10 cellular contexts compared by ENCODE assay signal in the genomic region with DNA sequence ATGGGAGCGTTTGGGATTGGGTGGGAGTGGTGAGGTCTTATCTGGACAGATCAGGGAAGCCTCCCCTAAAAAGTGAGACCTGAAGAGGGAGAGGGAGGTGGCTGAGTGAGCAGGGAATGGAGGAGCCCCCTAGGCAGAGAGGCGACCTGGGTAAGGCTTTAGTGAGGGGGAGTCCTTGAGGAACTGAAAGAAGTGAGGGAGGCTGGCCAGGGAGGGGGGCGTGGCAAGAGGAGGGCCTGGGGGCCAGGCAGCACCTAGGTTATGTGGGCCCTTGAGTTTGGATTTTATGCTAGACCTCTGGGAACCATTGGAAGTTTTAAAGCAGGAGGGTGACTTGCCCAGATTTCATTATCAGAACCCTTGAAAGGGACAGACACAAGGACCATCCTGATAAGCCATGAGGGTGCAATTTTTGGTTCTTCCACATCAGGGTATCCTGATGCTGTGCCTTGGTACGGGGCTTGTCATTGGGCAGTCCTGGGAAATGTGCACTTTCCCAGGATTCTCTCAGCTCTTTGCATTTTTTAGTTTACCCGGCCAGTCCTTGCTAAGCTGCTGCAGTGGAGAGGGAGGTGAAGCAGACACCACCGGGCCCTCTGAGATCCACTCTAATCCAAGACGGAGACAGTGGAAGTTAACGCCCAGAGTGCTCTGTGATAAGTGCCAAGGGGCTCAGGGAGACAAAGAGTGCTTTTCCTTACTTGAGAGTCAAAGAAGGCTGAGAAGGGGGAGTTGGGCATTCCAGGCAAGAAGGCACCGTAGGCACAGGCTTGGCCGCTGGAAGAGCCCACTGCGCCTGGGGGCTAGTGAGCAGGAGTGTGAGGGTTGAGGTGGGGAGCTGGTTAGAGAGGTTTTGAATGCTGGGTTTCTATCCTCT. TPM values are rescaled to one million over a fixed set of nuclear protein-coding genes. Genes with fewer than 3 reads are reported as not detected.
A peak's percentile ranks its signal among the peaks of the same experiment; 100 is the strongest.
DNase-seq lines count a peak whose midpoint lies in the region; ATAC-seq and TF ChIP-seq lines count a peak whose summit lies in the region.
"Had no signal": no experiment of that assay in that cellular context is flagged by ENCODE, and none has a peak within 500 bp of the region (broad histone marks: within the 10 kb centered on the region; RNA-seq: fewer than 3 reads in every experiment).

No MANE protein-coding gene starts in this region.

- H3K9me3 ChIP-seq in colonic mucosa = no peaks in the 10 kb centered on the region
- H3K9me3 ChIP-seq in muscle layer of duodenum (ENCODE audit: control insufficient read depth in 1 of 2, low read length in 2 of 2) = no peaks in the 10 kb centered on the region
- H3K9me3 ChIP-seq in transverse colon = no peaks in the 10 kb centered on the region

- in situ Hi-C loops in transverse colon (cut with MboI; ENCODE audit: low pct_ligation_motif_present in 1 of 4, low pct_unique_long_range_greater_than_20kb in 1 of 4, low sequenced_read_pairs in 3 of 4) = no loop called here

- TF ChIP-seq POLR2A in transverse colon (IDR thresholded peaks at IDR 0.05) = no peak

- 70 to 100% methylated on average over 1 to 11 of the region's 11 CpGs for WGBS in transverse colon (ENCODE audit: low coverage in 1 of 2), 2 donors

- no peak for TF ChIP-seq CTCF in colonic mucosa (IDR thresholded peaks at IDR 0.05)
- TF ChIP-seq CTCF in transverse colon (IDR thresholded peaks at IDR 0.05) = no peak

- H3K4me3 ChIP-seq in colonic mucosa (no peak overlapping the region), muscle layer of duodenum (ENCODE audit: low read depth in 1 of 2, low read length in 2 of 2) (peak overlapping the region in 1 of 2 donors; percentile 37), transverse colon (no peak overlapping the region)

- H3K4me1 ChIP-seq in colonic mucosa (peaks cover 50% of the 10 kb centered on the region), muscle layer of duodenum (ENCODE audit: control insufficient read depth in 1 of 2, insufficient read depth in 2 of 2, low read length in 2 of 2) (peaks cover 85 to 88% of the 10 kb centered on the region in 2 donors), transverse colon (peaks cover 91 to 100% (median 100%) of the 10 kb centered on the region in 4 donors)

- intact Hi-C loops in colonic mucosa (cut with DNase I) (no loop called here), transverse colon (cut with DNase I; ENCODE audit: low total_unique reads) (no loop called here)

- no peak for ATAC-seq in GM19467 (IDR thresholded peaks at IDR 0.05; ENCODE audit: unreplicated experiment)

- H3K9ac ChIP-seq in colonic mucosa (ENCODE audit: low read depth in 2 of 2, low read length in 2 of 2) = peak overlapping the region in 1 of 2 donors; percentile 46

- TF ChIP-seq EP300 in transverse colon (IDR thresholded peaks at IDR 0.05; ENCODE audit: low read depth) = no peak

- DNase-seq in NOMO-1 treated with DMSO at 0.1 percent for 48 hours (lab: John Stamatoyannopoulos, UW; ENCODE audit: unreplicated experiment) = peak; percentile 19
- no peak for DNase-seq in NOMO-1 treated with dmso at 0.1 percent for 144 hours (lab: John Stamatoyannopoulos, UW; ENCODE audit: unreplicated experiment)
- no peak for DNase-seq in colonic mucosa
- DNase-seq in transverse colon = no peak
- DNase-seq in NCI-H524 (lab: John Stamatoyannopoulos, UW) = no peak
- no peak for DNase-seq in NCI-H1092 treated with DMSO at 0.1 percent for 48 hours (lab: John Stamatoyannopoulos, UW)
- DNase-seq: stimulated activated CD4-positive, alpha-beta T cell treated with anti-CD3 and anti-CD28 coated beads, Interleukin-15, amount 100 ng/mL, for 24 hours; T-helper 2 cell had no signal

- H3K36me3 ChIP-seq in colonic mucosa (no peaks in the 10 kb centered on the region), muscle layer of duodenum (ENCODE audit: control insufficient read depth in 1 of 2, insufficient read depth in 2 of 2, low read length in 2 of 2) (peaks cover 4 to 19% of the 10 kb centered on the region in 2 donors), transverse colon (no peaks in the 10 kb centered on the region)

- H3K27me3 ChIP-seq in colonic mucosa = no peaks in the 10 kb centered on the region
- no peaks in the 10 kb centered on the region for H3K27me3 ChIP-seq in muscle layer of duodenum (ENCODE audit: low read depth, low read length)
- H3K27me3 ChIP-seq in transverse colon = no peaks in the 10 kb centered on the region

- H3K27ac ChIP-seq in colonic mucosa (peak overlapping the region; percentile 98), muscle layer of duodenum (ENCODE audit: low read length) (peak overlapping the region; percentile 96), transverse colon (peak overlapping the region; percentile 95 to 98 (median 96))

RNA-seq across cellular contexts. Expression of a gene that starts 16.1 kb away (rescaled TPM):
- total RNA-seq in colonic mucosa = 100 to 1,000 TPM; 413 to 553 TPM
- 100 to 1,000 TPM; 628 to 986 (median 782) TPM for total RNA-seq in transverse colon
